In the genomic region with DNA sequence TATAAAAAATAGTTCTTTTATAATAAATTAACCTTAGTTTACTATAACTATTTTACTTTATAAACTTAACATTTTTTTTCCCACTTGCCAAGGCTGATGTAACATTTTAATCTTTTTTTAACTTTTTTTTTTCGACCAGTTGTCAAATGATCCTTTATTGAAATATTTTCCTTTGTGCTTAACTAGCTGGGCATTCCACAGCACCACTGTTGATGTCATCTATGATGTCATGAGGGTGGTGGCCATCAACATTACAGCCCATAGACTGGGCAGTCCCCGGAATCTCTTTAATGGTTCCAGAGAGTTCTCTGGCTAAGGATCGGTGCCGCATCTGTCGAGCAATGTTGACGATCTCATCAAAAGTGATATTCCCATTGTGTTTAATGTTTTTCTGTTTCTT, we compare ENCODE assay signal across 2 cellular contexts.
TF ChIP-seq lines count a peak whose summit lies in the region.
"Not testable (repeated sequence)": the region's sequence is repeated elsewhere in the genome, so short reads cannot be mapped to it uniquely, and the experiment has no call there.

No MANE protein-coding gene starts in this region.

TF ChIP-seq in HEK293, 187 proteins besides CTCF, POLR2A, EP300 and RAD21:
- TF ChIP-seq ZNF629 (tag by site-specific recombination; IDR thresholded peaks at IDR 0.05) (peak; percentile 79), ZBTB21 (tag by site-specific recombination; IDR thresholded peaks at IDR 0.05) (peak; percentile 35; the same call in 1 of the 2 replicates)
- TF ChIP-seq, protein P1, sequence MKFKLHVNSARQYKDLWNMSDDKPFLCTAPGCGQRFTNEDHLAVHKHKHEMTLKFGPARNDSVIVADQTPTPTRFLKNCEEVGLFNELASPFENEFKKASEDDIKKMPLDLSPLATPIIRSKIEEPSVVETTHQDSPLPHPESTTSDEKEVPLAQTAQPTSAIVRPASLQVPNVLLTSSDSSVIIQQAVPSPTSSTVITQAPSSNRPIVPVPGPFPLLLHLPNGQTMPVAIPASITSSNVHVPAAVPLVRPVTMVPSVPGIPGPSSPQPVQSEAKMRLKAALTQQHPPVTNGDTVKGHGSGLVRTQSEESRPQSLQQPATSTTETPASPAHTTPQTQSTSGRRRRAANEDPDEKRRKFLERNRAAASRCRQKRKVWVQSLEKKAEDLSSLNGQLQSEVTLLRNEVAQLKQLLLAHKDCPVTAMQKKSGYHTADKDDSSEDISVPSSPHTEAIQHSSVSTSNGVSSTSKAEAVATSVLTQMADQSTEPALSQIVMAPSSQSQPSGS (tag by site-specific recombination; IDR thresholded peaks at IDR 0.05; ENCODE audit: low read depth) = peak; percentile 77
- TF ChIP-seq, protein P2, sequence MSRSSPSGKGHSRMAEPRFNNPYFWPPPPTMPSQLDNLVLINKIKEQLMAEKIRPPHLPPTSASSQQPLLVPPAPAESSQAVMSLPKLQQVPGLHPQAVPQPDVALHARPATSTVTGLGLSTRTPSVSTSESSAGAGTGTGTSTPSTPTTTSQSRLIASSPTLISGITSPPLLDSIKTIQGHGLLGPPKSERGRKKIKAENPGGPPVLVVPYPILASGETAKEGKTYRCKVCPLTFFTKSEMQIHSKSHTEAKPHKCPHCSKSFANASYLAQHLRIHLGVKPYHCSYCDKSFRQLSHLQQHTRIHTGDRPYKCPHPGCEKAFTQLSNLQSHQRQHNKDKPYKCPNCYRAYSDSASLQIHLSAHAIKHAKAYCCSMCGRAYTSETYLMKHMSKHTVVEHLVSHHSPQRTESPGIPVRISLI (tag by site-specific recombination; IDR thresholded peaks at IDR 0.05) = 0 out of 2 replicates have a peak, but pooled peaks have one; percentile 45

TF ChIP-seq in HepG2, 621 proteins besides CTCF, POLR2A, EP300 and RAD21:
- TF ChIP-seq CREB1 (IDR thresholded peaks at IDR 0.05) (peak; percentile 70), ATF7 (IDR thresholded peaks at IDR 0.05) (peak; percentile 66; the same call in 1 of the 2 replicates)
- not testable (repeated sequence) for TF ChIP-seq CREB1, ATF7 (CRISPR knock-in tag; IDR thresholded peaks at IDR 0.05)
TF ChIP-seq in HepG2: peak in this region for 2; not testable (repeated sequence) for 619.
